Comparison of ENCODE assay signal across 1 cellular context in the genomic region with DNA sequence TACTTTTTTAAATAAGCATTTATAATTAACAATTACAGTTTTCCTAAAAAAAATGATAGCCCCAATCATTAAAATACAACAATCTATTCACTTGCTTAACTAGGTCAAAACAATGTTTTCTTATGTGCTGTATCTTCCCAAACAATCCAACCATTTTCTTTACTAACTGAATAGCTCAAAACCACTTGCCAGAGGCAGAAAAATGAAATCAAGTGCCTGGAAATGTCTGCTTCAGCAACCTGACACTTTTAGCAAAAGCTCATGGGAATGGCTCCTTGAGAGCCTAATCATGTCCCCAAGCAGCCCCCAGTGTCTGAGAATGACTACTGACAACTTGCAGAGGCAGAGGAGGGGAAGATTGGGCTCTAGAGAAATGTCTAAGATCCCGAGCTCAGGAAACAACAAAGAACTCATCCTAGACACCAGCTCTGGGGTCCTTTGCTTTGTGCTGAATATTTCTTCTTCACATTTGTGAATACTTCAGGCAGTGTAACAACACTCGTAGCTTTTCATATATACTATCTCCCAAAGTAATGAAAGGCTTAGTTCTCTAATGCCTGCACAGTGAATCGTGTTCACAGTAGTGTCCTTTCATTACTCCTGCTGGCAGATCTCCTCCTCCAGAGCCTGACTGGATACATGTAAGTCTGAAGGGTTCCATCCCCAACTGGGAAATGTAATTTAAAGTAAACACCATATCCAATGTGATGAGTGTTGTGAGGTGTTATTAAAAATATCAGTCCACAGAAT.
TF ChIP-seq lines count a peak whose summit lies in the region.

No MANE protein-coding gene starts in this region.

TF ChIP-seq in HepG2, 621 proteins besides CTCF, POLR2A, EP300 and RAD21 (continued from another document):
- TF ChIP-seq ZBTB4 (CRISPR knock-in tag; IDR thresholded peaks at IDR 0.05; ENCODE audit: borderline replicate concordance) = no peak
- TF ChIP-seq SNRNP70 (IDR thresholded peaks at IDR 0.05; ENCODE audit: low read depth, low read length) = no peak
- no peak for TF ChIP-seq ATF7-NPFF (CRISPR knock-in tag; IDR thresholded peaks at IDR 0.05; ENCODE audit: low read depth)
- TF ChIP-seq DMAP1 (CRISPR knock-in tag; IDR thresholded peaks at IDR 0.05) = no peak
- TF ChIP-seq PITX1 (CRISPR knock-in tag; IDR thresholded peaks at IDR 0.05) = no peak
- TF ChIP-seq FOXC1 (CRISPR knock-in tag; IDR thresholded peaks at IDR 0.05; ENCODE audit: borderline replicate concordance) = no peak
- TF ChIP-seq BHLHE40 (IDR thresholded peaks at IDR 0.05; ENCODE audit: low read length) = no peak
- TF ChIP-seq CENPX (CRISPR knock-in tag; IDR thresholded peaks at IDR 0.05) = no peak
